ENCODE assay signal across 20 cellular contexts in the genomic region with DNA sequence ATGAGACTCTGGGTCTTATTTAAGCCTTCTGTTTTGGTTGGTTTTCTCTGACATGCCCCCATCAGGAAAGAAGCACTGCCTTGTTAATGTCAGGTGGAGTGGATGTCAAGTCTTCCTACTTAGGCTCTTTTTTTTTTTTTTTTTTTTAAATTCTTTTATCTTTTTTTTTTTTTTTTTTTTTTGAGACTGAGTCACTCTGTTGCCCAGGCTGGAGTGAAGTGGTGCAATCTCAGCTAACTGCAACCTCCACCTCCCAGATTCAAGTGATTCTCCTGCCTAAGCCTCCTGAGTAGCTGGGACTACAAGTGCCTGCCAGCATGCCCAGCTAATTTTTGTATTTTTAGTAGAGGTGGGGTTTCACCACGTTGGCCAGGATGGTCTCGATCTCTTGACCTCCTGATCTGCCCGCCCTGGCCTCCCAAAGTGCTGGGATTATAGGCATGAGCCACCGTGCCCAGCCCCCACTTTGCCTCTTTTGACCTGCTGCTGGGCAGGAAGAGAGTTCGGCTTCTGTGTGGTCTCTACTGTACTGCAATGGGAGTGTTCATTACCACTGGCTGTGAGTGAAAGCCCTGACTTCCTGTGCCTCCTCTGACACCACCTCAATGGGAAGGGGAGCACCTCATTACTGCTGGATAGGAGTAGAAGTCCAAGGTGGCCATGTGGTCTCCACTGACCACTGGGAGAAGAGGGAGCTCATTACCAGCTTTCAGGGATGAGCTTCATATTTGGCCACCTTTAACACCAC. TPM values are rescaled to one million over a fixed set of nuclear protein-coding genes. Genes with fewer than 3 reads are reported as not detected.
DNase-seq lines count a peak whose midpoint lies in the region; ATAC-seq and TF ChIP-seq lines count a peak whose summit lies in the region.
"Had no signal": no experiment of that assay in that cellular context is flagged by ENCODE, and none has a peak within 500 bp of the region (broad histone marks: within the 10 kb centered on the region; RNA-seq: fewer than 3 reads in every experiment).

No MANE protein-coding gene starts in this region.

- no peak overlapping the region for H2BK12ac ChIP-seq in neuronal stem cell (ENCODE audit: low read length)

- no peak overlapping the region for H2AK5ac ChIP-seq in neuronal stem cell (ENCODE audit: low read depth, low read length)

- peaks cover 0 to 3% of the 10 kb centered on the region in 2 donors for H3K36me3 ChIP-seq in neuronal stem cell (replicated peaks in 1 of 2; ENCODE audit: control insufficient read depth in 2 of 2, insufficient read depth in 2 of 2, low read length in 2 of 2)

- H4K8ac ChIP-seq in neuronal stem cell (ENCODE audit: low read depth, low read length) = peak overlapping the region; percentile 23

- H3K27ac Mint-ChIP-seq in activated T-cell treated with anti-CD3 and anti-CD28 coated beads, Interleukin-2, amount 50 U/mL, for 72 hours = no peak overlapping the region
- H3K27ac Mint-ChIP-seq: CD4-positive, CD25-positive, alpha-beta regulatory T cell had no signal

- no CpG with 5 or more reads among the region's 5 CpGs for WGBS in neuronal stem cell (ENCODE audit: extremely low coverage in 2 of 2, insufficient read length in 2 of 2, insufficient replicate concordance in 1 of 2), 2 donors

- no peak overlapping the region for H3K27ac ChIP-seq in neuronal stem cell (replicated peaks; ENCODE audit: low read length)
- H3K27ac ChIP-seq: HL-60 had no signal

- H3K14ac ChIP-seq in neuronal stem cell (ENCODE audit: low read length) = no peak overlapping the region

- no peak overlapping the region for H3K4me3 ChIP-seq in choroid plexus epithelial cell (ENCODE audit: low read depth, low read length)
- no peak overlapping the region for H3K4me3 ChIP-seq in neuronal stem cell (ENCODE audit: low read length in 2 of 2)

- TF ChIP-seq CTCF in choroid plexus epithelial cell (conservative IDR thresholded peaks at IDR 0.05; ENCODE audit: low read depth, low read length) = no peak

- H3K79me1 ChIP-seq in neuronal stem cell (ENCODE audit: low read depth, low read length) = peaks cover 5% of the 10 kb centered on the region

- H3K27me3 ChIP-seq in neuronal stem cell (ENCODE audit: control insufficient read depth in 3 of 3, insufficient read depth in 3 of 3, low read depth in 1 of 3, low read length in 3 of 3) = no peaks in the 10 kb centered on the region

- no peak overlapping the region for H2AFZ ChIP-seq in neuronal stem cell (ENCODE audit: low read length)

- H3K4me2 ChIP-seq in neuronal stem cell (ENCODE audit: insufficient read depth, low read length, poor library complexity, severe bottlenecking) = no peak overlapping the region
- H3K4me2 ChIP-seq: SK-N-SH had no signal

- H2BK5ac ChIP-seq in neuronal stem cell (ENCODE audit: low read length) = no peak overlapping the region

- no peak for ATAC-seq in activated T-cell treated with anti-CD3 and anti-CD28 coated beads, Interleukin-2, amount 50 U/mL, for 72 hours (replicated peaks in 1 of 2)
- ATAC-seq in GM21619 (IDR thresholded peaks at IDR 0.05; ENCODE audit: unreplicated experiment) = no peak

- H3K18ac ChIP-seq in neuronal stem cell (ENCODE audit: low read length) = no peak overlapping the region

- H3K9ac ChIP-seq in neuronal stem cell (ENCODE audit: low read depth, low read length, poor library complexity) = no peak overlapping the region
- H3K9ac ChIP-seq: SK-N-SH had no signal

- DNase-seq in EH (ENCODE audit: low read depth) = peak; percentile 32
- DNase-seq in HT1080 (ENCODE audit: low read depth) = peak; percentile 69
- DNase-seq in choroid plexus epithelial cell (ENCODE audit: low read depth) = peak; percentile 38
- no peak for DNase-seq in neuronal stem cell (ENCODE audit: low spot score)
- DNase-seq in activated T-cell treated with anti-CD3 and anti-CD28 coated beads, Interleukin-2, amount 50 U/mL, for 72 hours = no peak
- no peak for DNase-seq in T-helper 1 cell
- DNase-seq: ACHN; Caco-2; CD4-positive, CD25-positive, alpha-beta regulatory T cell; DMS153; GOT3; KG1; NCI-H1092 treated with DMSO at 0.1 percent for 48 hours; NCI-H1694 treated with DMSO at 0.1 percent for 48 hours; NCI-H345; NCI-H526; SHP77; SK-N-SH had no signal

- H4K91ac ChIP-seq in neuronal stem cell (ENCODE audit: low read depth, low read length, poor library complexity) = no peak overlapping the region

- no peak overlapping the region for H3K4ac ChIP-seq in neuronal stem cell (ENCODE audit: low read length)

- no peak overlapping the region for H3K4me3 Mint-ChIP-seq in activated T-cell treated with anti-CD3 and anti-CD28 coated beads, Interleukin-2, amount 50 U/mL, for 72 hours
- H3K4me3 Mint-ChIP-seq: CD4-positive, CD25-positive, alpha-beta regulatory T cell had no signal

- no peaks in the 10 kb centered on the region for H3K4me1 Mint-ChIP-seq in activated T-cell treated with anti-CD3 and anti-CD28 coated beads, Interleukin-2, amount 50 U/mL, for 72 hours (ENCODE audit: low read depth)
- H3K4me1 Mint-ChIP-seq: CD4-positive, CD25-positive, alpha-beta regulatory T cell had no signal

- H3K9me3 ChIP-seq in neuronal stem cell (replicated peaks in 1 of 2; ENCODE audit: control insufficient read depth in 2 of 2, insufficient read depth in 1 of 2, low read depth in 1 of 2, low read length in 2 of 2) = peaks cover 6 to 44% of the 10 kb centered on the region in 2 donors
- H3K9me3 ChIP-seq: SK-N-SH had no signal

- peaks cover 13% of the 10 kb centered on the region for H3K27me3 Mint-ChIP-seq in activated T-cell treated with anti-CD3 and anti-CD28 coated beads, Interleukin-2, amount 50 U/mL, for 72 hours (ENCODE audit: low read depth)

- peaks cover 12 to 18% of the 10 kb centered on the region in 2 donors for H3K36me3 Mint-ChIP-seq in activated T-cell treated with anti-CD3 and anti-CD28 coated beads, Interleukin-2, amount 50 U/mL, for 72 hours (ENCODE audit: insufficient read depth in 2 of 2)
- H3K36me3 Mint-ChIP-seq: CD4-positive, CD25-positive, alpha-beta regulatory T cell had no signal

- no peak overlapping the region for H3K23ac ChIP-seq in neuronal stem cell (ENCODE audit: low read depth, low read length, poor library complexity)

- H3K4me1 ChIP-seq in neuronal stem cell (ENCODE audit: control insufficient read depth in 2 of 2, insufficient read depth in 1 of 2, low read depth in 1 of 2, low read length in 2 of 2) = no peaks in the 10 kb centered on the region
- H3K4me1 ChIP-seq: Caco-2 had no signal

- peaks cover 7 to 14% of the 10 kb centered on the region in 2 donors for H3K9me3 Mint-ChIP-seq in activated T-cell treated with anti-CD3 and anti-CD28 coated beads, Interleukin-2, amount 50 U/mL, for 72 hours

- no peak overlapping the region for H2BK15ac ChIP-seq in neuronal stem cell (ENCODE audit: low read length)

- H2BK120ac ChIP-seq in neuronal stem cell (ENCODE audit: low read depth, low read length) = no peak overlapping the region

RNA-seq across cellular contexts. Expression of a gene that starts 10.9 kb away (rescaled TPM):
- total RNA-seq in HT1080 (2014; rRNA removed; shearing (Covaris generic)) = 23.5 and 25.4 TPM in 2 replicates
- polyA plus RNA-seq in HT1080 (2015; cell fraction: cytosol; rRNA removed) = 18.3 and 24.7 TPM in 2 replicates
- polyA plus RNA-seq in HT1080 (2015; cell fraction: nucleus; rRNA removed) = 13.3 and 16.8 TPM in 2 replicates
- 34.6 TPM for polyA plus RNA-seq in neuronal stem cell (2013, experiment 1 of 2)
- polyA plus RNA-seq in neuronal stem cell (2013, experiment 2 of 2) = 34.7 TPM
- 1 to 10 TPM; 6.3 to 7.0 TPM for total RNA-seq in activated T-cell treated with anti-CD3 and anti-CD28 coated beads, Interleukin-2, amount 50 U/mL, for 72 hours

Comparison
In these comparisons a context has a peak if more than half of its experiments do, and no peak if none do; other contexts are left out.
1. DNase-seq: peak in EH (single experiment), HT1080 (single experiment) and choroid plexus epithelial cell (single experiment); none in neuronal stem cell (single experiment), activated T-cell treated with anti-CD3 and anti-CD28 coated beads, Interleukin-2, amount 50 U/mL, for 72 hours (0 of 2) and T-helper 1 cell (0 of 5).